In the genomic region with DNA sequence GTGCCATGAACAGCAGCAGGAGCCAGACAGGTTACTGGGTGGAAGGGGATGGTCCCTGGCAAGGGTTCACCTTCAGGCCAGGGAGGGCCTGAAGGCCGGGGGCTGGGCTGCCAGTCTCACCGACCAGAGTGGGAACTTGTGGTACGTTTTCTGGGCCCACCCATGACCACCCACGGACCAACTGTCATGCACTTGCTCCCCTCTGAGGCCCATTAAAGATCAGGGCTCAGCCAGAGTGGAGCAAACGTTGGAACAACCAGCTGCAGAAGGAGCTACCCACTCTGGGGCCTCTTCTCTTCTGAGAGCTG, we compare ENCODE assay signal across 28 cellular contexts.
"Had no signal": no experiment of that assay in that cellular context is flagged by ENCODE, and none has a peak within 500 bp of the region (broad histone marks: within the 10 kb centered on the region; RNA-seq: fewer than 3 reads in every experiment).

No MANE protein-coding gene starts in this region.

- H3K4me1 ChIP-seq: ascending aorta, breast epithelium had no signal

- H3K27ac ChIP-seq: ascending aorta, breast epithelium, cardiac muscle cell, coronary artery had no signal

- DNase-seq: activated CD4-positive, alpha-beta memory T cell treated with anti-CD3 and anti-CD28 coated beads for 36 hours; activated CD4-positive, alpha-beta T cell treated with anti-CD3 and anti-CD28 coated beads for 36 hours; activated CD4-positive, alpha-beta T cell treated with anti-CD3 and anti-CD28 coated beads, Interleukin-2, amount 10 ng/mL, durations not matched to agents 24 days and 14 days; activated CD4-positive, CD25-positive, alpha-beta regulatory T cell; activated CD4-positive, CD25-positive, alpha-beta regulatory T cell treated with anti-CD3 and anti-CD28 coated beads, Interleukin-2, amount 50 U/mL, for 72 hours; activated CD8-positive, alpha-beta memory T cell treated with anti-CD3 and anti-CD28 coated beads, Interleukin-2, amount 10 ng/mL, durations not matched to agents 7 days and 5 days; activated CD8-positive, alpha-beta memory T cell treated with anti-CD3 and anti-CD28 coated beads, Interleukin-2, amount 50 U/mL, for 4 hours; activated CD8-positive, alpha-beta T cell treated with anti-CD3 and anti-CD28 coated beads, Interleukin-2, amount 10 ng/mL, durations not matched to agents 7 days and 5 days; activated effector memory CD4-positive, alpha-beta T cell treated with anti-CD3 and anti-CD28 coated beads, Interleukin-2, amount 50 U/mL, for 16 hours; activated naive CD4-positive, alpha-beta T cell treated with anti-CD3 and anti-CD28 coated beads, Interleukin-2, amount 10 ng/mL, durations not matched to agents 7 days and 5 days; activated naive CD8-positive, alpha-beta T cell treated with anti-CD3 and anti-CD28 coated beads, Interleukin-2, amount 10 ng/mL, durations not matched to agents 7 days and 5 days; activated T-cell treated with anti-CD3 and anti-CD28 coated beads, Interleukin-2, amount 50 U/mL, for 1 hour; activated T-cell treated with anti-CD3 and anti-CD28 coated beads, Interleukin-2, amount 50 U/mL, for 48 hours; central memory CD4-positive, alpha-beta T cell; cerebellar nuclear complex; effector memory CD4-positive, alpha-beta T cell; T-helper 2 cell had no signal

- H3K9me3 ChIP-seq: ascending aorta, breast epithelium had no signal

- H3K4me1 Mint-ChIP-seq: activated CD4-positive, alpha-beta T cell treated with anti-CD3 and anti-CD28 coated beads for 36 hours; activated CD4-positive, alpha-beta T cell treated with anti-CD3 and anti-CD28 coated beads, Interleukin-2, amount 10 ng/mL, durations not matched to agents 24 days and 14 days; activated CD8-positive, alpha-beta memory T cell treated with anti-CD3 and anti-CD28 coated beads, Interleukin-2, amount 10 ng/mL, durations not matched to agents 7 days and 5 days; activated naive CD4-positive, alpha-beta T cell treated with anti-CD3 and anti-CD28 coated beads, Interleukin-2, amount 10 ng/mL, durations not matched to agents 7 days and 5 days; activated naive CD8-positive, alpha-beta T cell treated with anti-CD3 and anti-CD28 coated beads, Interleukin-2, amount 10 ng/mL, durations not matched to agents 7 days and 5 days; brain had no signal

- H3K9me3 Mint-ChIP-seq: activated CD4-positive, alpha-beta T cell treated with anti-CD3 and anti-CD28 coated beads, Interleukin-2, amount 10 ng/mL, durations not matched to agents 24 days and 14 days had no signal

- H3K27me3 ChIP-seq: ascending aorta, breast epithelium, cardiac muscle cell had no signal

- H3K4me3 ChIP-seq: ascending aorta, breast epithelium, cardiac muscle cell, coronary artery, dorsolateral prefrontal cortex had no signal

- H3K36me3 Mint-ChIP-seq: activated CD4-positive, alpha-beta memory T cell treated with anti-CD3 and anti-CD28 coated beads for 36 hours; activated CD8-positive, alpha-beta memory T cell treated with anti-CD3 and anti-CD28 coated beads, Interleukin-2, amount 10 ng/mL, durations not matched to agents 7 days and 5 days; activated naive CD4-positive, alpha-beta T cell treated with anti-CD3 and anti-CD28 coated beads, Interleukin-2, amount 10 ng/mL, durations not matched to agents 7 days and 5 days; activated naive CD4-positive, alpha-beta T cell treated with anti-CD3 and anti-CD28 coated beads, Interleukin-2, amount 50 U/mL, for 72 hours; activated naive CD8-positive, alpha-beta T cell treated with anti-CD3 and anti-CD28 coated beads, Interleukin-2, amount 10 ng/mL, durations not matched to agents 7 days and 5 days; brain had no signal

- ATAC-seq: activated CD4-positive, alpha-beta T cell treated with anti-CD3 and anti-CD28 coated beads for 36 hours; activated CD8-positive, alpha-beta memory T cell treated with anti-CD3 and anti-CD28 coated beads, Interleukin-2, amount 10 ng/mL, durations not matched to agents 7 days and 5 days; activated CD8-positive, alpha-beta T cell treated with anti-CD3 and anti-CD28 coated beads, Interleukin-2, amount 10 ng/mL, durations not matched to agents 7 days and 5 days; activated naive CD4-positive, alpha-beta T cell treated with anti-CD3 and anti-CD28 coated beads, Interleukin-2, amount 50 U/mL, for 72 hours had no signal

- H3K36me3 ChIP-seq: ascending aorta, breast epithelium, cardiac muscle cell had no signal

- H3K27me3 Mint-ChIP-seq: activated CD4-positive, alpha-beta memory T cell treated with anti-CD3 and anti-CD28 coated beads for 36 hours; activated CD4-positive, alpha-beta T cell treated with anti-CD3 and anti-CD28 coated beads for 36 hours; activated CD4-positive, alpha-beta T cell treated with anti-CD3 and anti-CD28 coated beads, Interleukin-2, amount 10 ng/mL, durations not matched to agents 24 days and 14 days; activated CD8-positive, alpha-beta memory T cell treated with anti-CD3 and anti-CD28 coated beads, Interleukin-2, amount 10 ng/mL, durations not matched to agents 7 days and 5 days; activated naive CD4-positive, alpha-beta T cell treated with anti-CD3 and anti-CD28 coated beads, Interleukin-2, amount 10 ng/mL, durations not matched to agents 7 days and 5 days; activated naive CD8-positive, alpha-beta T cell treated with anti-CD3 and anti-CD28 coated beads, Interleukin-2, amount 10 ng/mL, durations not matched to agents 7 days and 5 days; brain; dendritic cell treated with granulocyte-macrophage colony-stimulating factor and Interleukin-4, amounts not matched to agents 40 ng/mL and 50 ng/mL, for 4 days had no signal

- H3K27ac Mint-ChIP-seq: activated CD4-positive, alpha-beta memory T cell treated with anti-CD3 and anti-CD28 coated beads for 36 hours; activated CD4-positive, alpha-beta T cell treated with anti-CD3 and anti-CD28 coated beads for 36 hours; activated CD4-positive, alpha-beta T cell treated with anti-CD3 and anti-CD28 coated beads, Interleukin-2, amount 10 ng/mL, durations not matched to agents 24 days and 14 days; activated CD8-positive, alpha-beta memory T cell treated with anti-CD3 and anti-CD28 coated beads, Interleukin-2, amount 10 ng/mL, durations not matched to agents 7 days and 5 days; activated CD8-positive, alpha-beta T cell treated with anti-CD3 and anti-CD28 coated beads, Interleukin-2, amount 10 ng/mL, durations not matched to agents 7 days and 5 days; activated naive CD4-positive, alpha-beta T cell treated with anti-CD3 and anti-CD28 coated beads, Interleukin-2, amount 10 ng/mL, durations not matched to agents 7 days and 5 days; activated naive CD4-positive, alpha-beta T cell treated with anti-CD3 and anti-CD28 coated beads, Interleukin-2, amount 50 U/mL, for 72 hours; activated naive CD8-positive, alpha-beta T cell treated with anti-CD3 and anti-CD28 coated beads, Interleukin-2, amount 10 ng/mL, durations not matched to agents 7 days and 5 days; activated T-helper 1 cell treated with anti-CD3 and anti-CD28 coated beads, Interleukin-12 subunit alpha, Interleukin-12 subunit beta, Interleukin-2, Interleukin-4 antibody, amounts not matched to agents 30 ng/mL and 10 ng/mL and 1 ng/mL, durations not matched to agents 14 hours and 24 hours and 36 hours; activated T-helper 2 cell treated with anti-CD3 and anti-CD28 coated beads, Interferon-gamma antibody, Interleukin-2, Interleukin-4, amounts not matched to agents 10 μg/mL and 5 μg/mL and 100 μg/mL, durations not matched to agents 14 hours and 24 hours and 36 hours; brain; dendritic cell treated with granulocyte-macrophage colony-stimulating factor and Interleukin-4, amounts not matched to agents 40 ng/mL and 50 ng/mL, for 4 days; endodermal cell had no signal

- H3K4me3 Mint-ChIP-seq: activated CD4-positive, alpha-beta memory T cell treated with anti-CD3 and anti-CD28 coated beads for 36 hours; activated CD4-positive, alpha-beta T cell treated with anti-CD3 and anti-CD28 coated beads for 36 hours; activated CD4-positive, alpha-beta T cell treated with anti-CD3 and anti-CD28 coated beads, Interleukin-2, amount 10 ng/mL, durations not matched to agents 24 days and 14 days; activated CD8-positive, alpha-beta memory T cell treated with anti-CD3 and anti-CD28 coated beads, Interleukin-2, amount 10 ng/mL, durations not matched to agents 7 days and 5 days; activated CD8-positive, alpha-beta T cell treated with anti-CD3 and anti-CD28 coated beads, Interleukin-2, amount 10 ng/mL, durations not matched to agents 7 days and 5 days; activated naive CD4-positive, alpha-beta T cell treated with anti-CD3 and anti-CD28 coated beads, Interleukin-2, amount 10 ng/mL, durations not matched to agents 7 days and 5 days; activated naive CD8-positive, alpha-beta T cell treated with anti-CD3 and anti-CD28 coated beads, Interleukin-2, amount 10 ng/mL, durations not matched to agents 7 days and 5 days; activated T-helper 1 cell treated with anti-CD3 and anti-CD28 coated beads, Interleukin-12 subunit alpha, Interleukin-12 subunit beta, Interleukin-2, Interleukin-4 antibody, amounts not matched to agents 30 ng/mL and 10 ng/mL and 1 ng/mL, durations not matched to agents 14 hours and 24 hours and 36 hours; brain; dendritic cell treated with granulocyte-macrophage colony-stimulating factor and Interleukin-4, amounts not matched to agents 40 ng/mL and 50 ng/mL, for 4 days; endodermal cell had no signal
